In the genomic region with DNA sequence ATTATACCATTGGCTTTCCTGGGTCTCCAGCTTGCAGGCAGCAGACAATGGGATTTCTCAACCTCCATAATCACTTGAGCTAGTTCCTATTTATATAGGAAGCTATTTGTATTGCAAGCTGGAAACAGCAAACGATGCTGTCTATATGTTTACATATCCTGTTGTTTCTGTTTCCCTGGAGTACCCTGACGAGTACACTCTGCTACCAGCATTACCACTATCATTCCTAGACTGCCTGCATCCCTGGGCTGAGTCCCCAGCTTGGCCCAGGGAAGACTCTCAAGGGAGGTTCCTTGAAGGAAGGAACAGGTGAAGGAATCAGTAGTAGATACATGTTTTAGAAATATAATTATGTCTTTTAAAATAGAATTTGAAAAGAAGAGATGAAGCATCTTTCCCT, we compare ENCODE assay signal across 27 cellular contexts.
"Had no signal": no experiment of that assay in that cellular context is flagged by ENCODE, and none has a peak within 500 bp of the region (broad histone marks: within the 10 kb centered on the region; RNA-seq: fewer than 3 reads in every experiment).

No MANE protein-coding gene starts in this region.

- DNase-seq: activated CD4-positive, alpha-beta memory T cell treated with anti-CD3 and anti-CD28 coated beads, Interleukin-2, amount 10 ng/mL, durations not matched to agents 7 days and 5 days; activated CD4-positive, alpha-beta T cell treated with anti-CD3 and anti-CD28 coated beads for 1 hour; activated CD4-positive, alpha-beta T cell treated with anti-CD3 and anti-CD28 coated beads for 36 hours; activated CD4-positive, alpha-beta T cell treated with anti-CD3 and anti-CD28 coated beads for 48 hours; activated CD4-positive, alpha-beta T cell treated with anti-CD3 and anti-CD28 coated beads, Interleukin-2, amount 10 ng/mL, durations not matched to agents 7 days and 5 days; activated CD4-positive, alpha-beta T cell treated with anti-CD3 and anti-CD28 coated beads, Interleukin-2, amount 50 U/mL, for 48 hours; activated CD4-positive, CD25-positive, alpha-beta regulatory T cell; activated CD8-positive, alpha-beta memory T cell treated with anti-CD3 and anti-CD28 coated beads for 24 hours; activated CD8-positive, alpha-beta memory T cell treated with anti-CD3 and anti-CD28 coated beads, Interleukin-2, amount 10 ng/mL, durations not matched to agents 7 days and 5 days; activated CD8-positive, alpha-beta memory T cell treated with anti-CD3 and anti-CD28 coated beads, Interleukin-2, amount 50 U/mL, for 48 hours; activated CD8-positive, alpha-beta T cell treated with anti-CD3 and anti-CD28 coated beads, Interleukin-2, amount 10 ng/mL, durations not matched to agents 7 days and 5 days; activated effector memory CD4-positive, alpha-beta T cell treated with Interleukin-2 at 50 U/mL for 16 hours; activated gamma-delta T cell; activated naive CD4-positive, alpha-beta T cell treated with anti-CD3 and anti-CD28 coated beads, Interleukin-2, amount 10 ng/mL, durations not matched to agents 7 days and 5 days; activated naive CD4-positive, alpha-beta T cell treated with Interleukin-2 at 50 U/mL for 16 hours; activated naive CD8-positive, alpha-beta T cell treated with anti-CD3 and anti-CD28 coated beads, Interleukin-2, amount 10 ng/mL, durations not matched to agents 7 days and 5 days; activated naive CD8-positive, alpha-beta T cell treated with anti-CD3 and anti-CD28 coated beads, Interleukin-2, amount 50 U/mL, for 24 hours; activated T-cell treated with anti-CD3 and anti-CD28 coated beads, Interleukin-2, amount 50 U/mL, for 24 hours; activated T-cell treated with anti-CD3 and anti-CD28 coated beads, Interleukin-2, amount 50 U/mL, for 48 hours; amygdala; anterior cingulate cortex; caudate nucleus; cerebellar nuclear complex; colonic mucosa; T-helper 2 cell; T-helper 9 cell; WERI-Rb-1 had no signal
